1 cellular context compared by ENCODE assay signal in genomic region chr3:88009066-88009465, GRCh38.
TF ChIP-seq lines count a peak whose summit lies in the region.

No MANE protein-coding gene starts in this region.

TF ChIP-seq in GM12878, 131 proteins besides CTCF, POLR2A, EP300 and RAD21 (continued from another document):
- TF ChIP-seq, protein P1, sequence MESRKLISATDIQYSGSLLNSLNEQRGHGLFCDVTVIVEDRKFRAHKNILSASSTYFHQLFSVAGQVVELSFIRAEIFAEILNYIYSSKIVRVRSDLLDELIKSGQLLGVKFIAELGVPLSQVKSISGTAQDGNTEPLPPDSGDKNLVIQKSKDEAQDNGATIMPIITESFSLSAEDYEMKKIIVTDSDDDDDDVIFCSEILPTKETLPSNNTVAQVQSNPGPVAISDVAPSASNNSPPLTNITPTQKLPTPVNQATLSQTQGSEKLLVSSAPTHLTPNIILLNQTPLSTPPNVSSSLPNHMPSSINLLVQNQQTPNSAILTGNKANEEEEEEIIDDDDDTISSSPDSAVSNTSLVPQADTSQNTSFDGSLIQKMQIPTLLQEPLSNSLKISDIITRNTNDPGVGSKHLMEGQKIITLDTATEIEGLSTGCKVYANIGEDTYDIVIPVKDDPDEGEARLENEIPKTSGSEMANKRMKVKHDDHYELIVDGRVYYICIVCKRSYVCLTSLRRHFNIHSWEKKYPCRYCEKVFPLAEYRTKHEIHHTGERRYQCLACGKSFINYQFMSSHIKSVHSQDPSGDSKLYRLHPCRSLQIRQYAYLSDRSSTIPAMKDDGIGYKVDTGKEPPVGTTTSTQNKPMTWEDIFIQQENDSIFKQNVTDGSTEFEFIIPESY (IDR thresholded peaks at IDR 0.05), result no peak
- TF ChIP-seq SP1 (IDR thresholded peaks at IDR 0.05; ENCODE audit: low read depth, low read length) (no peak), MEF2A (IDR thresholded peaks at IDR 0.05; ENCODE audit: insufficient read depth, low read depth, low read length) (no peak), ZBTB11 (CRISPR knock-in tag; IDR thresholded peaks at IDR 0.05) (no peak), STAT1 (conservative IDR thresholded peaks at IDR 0.05) (no peak), DPF2 (IDR thresholded peaks at IDR 0.05) (no peak), TBL1XR1 (IDR thresholded peaks at IDR 0.05; ENCODE audit: low read depth, low read length) (no peak), ETV6 (conservative IDR thresholded peaks at IDR 0.05 in 1 of 2, IDR thresholded peaks at IDR 0.05 in 1 of 2; ENCODE audit: borderline replicate concordance in 1 of 2, low read depth in 1 of 2) (no peak), NFXL1 (IDR thresholded peaks at IDR 0.05; ENCODE audit: borderline replicate concordance) (no peak), PAX5 (IDR thresholded peaks at IDR 0.05; ENCODE audit: borderline replicate concordance, low read depth, low read length) (no peak), HDAC6 (IDR thresholded peaks at IDR 0.05; ENCODE audit: unreplicated experiment) (no peak)
